Comparison of ENCODE assay signal across 24 cellular contexts in the genomic region with DNA sequence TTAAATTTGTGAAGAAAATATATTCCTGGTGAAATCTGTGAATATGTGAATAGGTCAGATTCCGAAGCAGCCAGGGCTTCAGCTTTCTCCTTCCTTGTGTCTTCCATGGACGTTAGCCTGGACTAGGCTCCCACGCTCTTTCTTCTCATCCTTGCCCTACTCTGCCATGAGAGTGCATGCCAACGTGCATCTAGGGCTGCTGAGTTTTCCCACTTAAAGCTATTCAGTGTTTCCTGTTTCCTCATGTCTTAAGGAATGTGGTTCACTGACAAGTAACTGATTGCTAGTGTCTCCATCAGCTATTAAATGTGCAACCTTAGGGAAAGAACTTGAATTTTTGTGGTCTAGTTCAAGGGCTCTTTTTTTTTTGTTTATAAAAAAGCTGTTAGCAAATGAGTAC.
"Had no signal": no experiment of that assay in that cellular context is flagged by ENCODE, and none has a peak within 500 bp of the region (broad histone marks: within the 10 kb centered on the region; RNA-seq: fewer than 3 reads in every experiment).

No MANE protein-coding gene starts in this region.

- H3K9me3 ChIP-seq: colonic mucosa, esophagus muscularis mucosa, heart right ventricle, left lung, prostate gland, sigmoid colon, stomach, tibial artery had no signal

- H3K4me1 ChIP-seq: colonic mucosa, esophagus muscularis mucosa, foreskin keratinocyte, heart right ventricle, left lung, prostate gland, sigmoid colon, stomach, tibial artery had no signal

- H3K4me3 ChIP-seq: colonic mucosa, esophagus muscularis mucosa, heart right ventricle, left lung, prostate gland, sigmoid colon, stomach, tibial artery had no signal

- H3K27me3 ChIP-seq: colonic mucosa, esophagus muscularis mucosa, foreskin keratinocyte, heart right ventricle, left lung, sigmoid colon, stomach, tibial artery had no signal

- ATAC-seq: foreskin keratinocyte; heart right ventricle; left cardiac atrium; left lung; naive thymus-derived CD8-positive, alpha-beta T cell; right cardiac atrium; stimulated activated effector memory CD8-positive, alpha-beta T cell treated with anti-CD3 and anti-CD28 coated beads, Interleukin-12 subunit alpha, Interleukin-12 subunit beta, amount 100 ng/mL, for 72 hours had no signal

- H3K27ac ChIP-seq: colonic mucosa, esophagus muscularis mucosa, foreskin keratinocyte, heart right ventricle, left lung, prostate gland, sigmoid colon, stomach, tibial artery had no signal

- DNase-seq: colonic mucosa; effector CD8-positive, alpha-beta T cell; foreskin keratinocyte; glutamatergic neuron; heart right ventricle; hippocampal formation; immature natural killer cell; islet precursor cell; left cardiac atrium; left lung; mammary epithelial cell; naive thymus-derived CD8-positive, alpha-beta T cell; nephron progenitor cell; nucleus accumbens; right cardiac atrium; sigmoid colon; stimulated activated CD4-positive, alpha-beta T cell treated with anti-CD3 and anti-CD28 coated beads, Interleukin-2, amount 100 ng/mL, for 24 hours; stimulated activated CD4-positive, alpha-beta T cell treated with anti-CD3 and anti-CD28 coated beads, Interleukin-4, amount 100 ng/mL, for 24 hours; stimulated activated naive CD4-positive, alpha-beta T cell treated with Interleukin-2 at 50 U/mL for 16 hours; stomach; tibial artery had no signal

- H3K36me3 ChIP-seq: colonic mucosa, esophagus muscularis mucosa, heart right ventricle, left lung, prostate gland, sigmoid colon, stomach, tibial artery had no signal
